1 cellular context compared by ENCODE assay signal in genomic region chr10:25704622-25705021, GRCh38.
TF ChIP-seq lines count a peak whose summit lies in the region.

No MANE protein-coding gene starts in this region.

TF ChIP-seq in H1, 55 proteins besides CTCF, POLR2A, EP300 and RAD21 (continued from another document):
- TF ChIP-seq E2F6 (IDR thresholded peaks at IDR 0.05) (no peak), TBP (IDR thresholded peaks at IDR 0.05; ENCODE audit: low read depth, low read length) (no peak), SIRT6 (IDR thresholded peaks at IDR 0.05; ENCODE audit: low read length) (no peak), BACH1 (IDR thresholded peaks at IDR 0.05; ENCODE audit: low read length) (no peak), SAP30 (IDR thresholded peaks at IDR 0.05; ENCODE audit: insufficient read depth, insufficient replicate concordance, low read length) (no peak), CBX5 (IDR thresholded peaks at IDR 0.05; ENCODE audit: low read depth, low read length) (no peak)
